23 cellular contexts compared by ENCODE assay signal in the genomic region with DNA sequence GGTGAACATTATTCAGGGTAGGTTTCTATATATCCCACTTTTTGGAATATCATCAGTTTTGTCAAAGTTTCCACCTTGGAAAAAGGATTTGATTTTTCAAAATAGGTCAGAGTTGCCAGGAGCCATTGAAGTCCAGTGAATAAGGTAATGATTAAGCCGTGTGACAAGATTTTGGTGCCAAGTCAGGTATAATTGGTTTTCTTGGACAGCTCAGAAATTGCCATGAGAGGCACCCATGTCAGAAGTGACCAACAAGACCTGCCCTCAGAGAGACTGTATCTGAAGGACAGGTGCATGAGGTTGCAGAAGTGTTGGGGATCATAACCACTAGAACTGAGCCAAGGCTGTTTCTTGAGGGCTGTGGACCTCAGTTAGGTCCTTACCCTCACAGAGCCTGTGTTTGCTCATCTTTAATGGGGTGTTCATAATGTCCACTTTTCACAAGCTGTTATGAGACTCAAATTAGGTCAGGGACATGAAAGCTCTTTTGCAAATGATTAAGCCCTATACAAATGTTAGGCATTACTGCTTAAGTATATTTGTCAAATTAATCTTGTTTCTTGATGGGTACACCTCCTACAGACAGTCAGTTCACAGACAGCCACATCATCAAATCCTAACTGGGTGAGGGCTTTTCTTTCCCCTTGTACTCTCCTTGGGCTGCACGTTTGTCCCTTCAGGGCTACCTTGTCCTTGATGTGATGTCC. TPM values are rescaled to one million over a fixed set of nuclear protein-coding genes. Genes with fewer than 3 reads are reported as not detected.
"Had no signal": no experiment of that assay in that cellular context is flagged by ENCODE, and none has a peak within 500 bp of the region (broad histone marks: within the 10 kb centered on the region; RNA-seq: fewer than 3 reads in every experiment).

No MANE protein-coding gene starts in this region.

- DNase-seq: activated CD4-positive, alpha-beta T cell treated with anti-CD3 and anti-CD28 coated beads, Interleukin-2, amount 10 ng/mL, durations not matched to agents 7 days and 5 days; activated CD4-positive, CD25-positive, alpha-beta regulatory T cell treated with anti-CD3 and anti-CD28 coated beads, Interleukin-2, amount 50 U/mL, for 72 hours; activated CD8-positive, alpha-beta memory T cell treated with anti-CD3 and anti-CD28 coated beads, Interleukin-2, amount 10 ng/mL, durations not matched to agents 7 days and 5 days; activated CD8-positive, alpha-beta T cell treated with anti-CD3 and anti-CD28 coated beads for 36 hours; activated gamma-delta T cell; activated T-cell treated with anti-CD3 and anti-CD28 coated beads for 4 hours; anterior cingulate cortex; erythroblast; foreskin fibroblast; left ventricle myocardium superior; nephron progenitor cell; posterior cingulate gyrus; retina; stimulated activated CD4-positive, alpha-beta T cell treated with anti-CD3 and anti-CD28 coated beads, Interleukin-2, amount 100 ng/mL, for 48 hours; stimulated activated naive CD8-positive, alpha-beta T cell treated with anti-CD3 and anti-CD28 coated beads, Interleukin-15, Interleukin-2, amounts not matched to agents 100 U/mL and 50 U/mL, for 24 hours; upper lobe of right lung; WERI-Rb-1 had no signal

- H3K4me3 ChIP-seq: upper lobe of right lung had no signal

- ATAC-seq: activated CD8-positive, alpha-beta memory T cell treated with anti-CD3 and anti-CD28 coated beads, Interleukin-2, amount 10 ng/mL, durations not matched to agents 7 days and 5 days; activated CD8-positive, alpha-beta T cell treated with anti-CD3 and anti-CD28 coated beads for 36 hours; left ventricle myocardium superior; stimulated activated naive CD8-positive, alpha-beta T cell treated with anti-CD3 and anti-CD28 coated beads, Interleukin-15, Interleukin-2, amounts not matched to agents 100 U/mL and 50 U/mL, for 24 hours; upper lobe of right lung had no signal

- FAIRE-seq: endometrium had no signal

- H3K9me3 ChIP-seq: upper lobe of right lung had no signal

- H3K4me1 ChIP-seq: upper lobe of right lung had no signal

- H3K36me3 ChIP-seq: upper lobe of right lung, WERI-Rb-1 had no signal

- H3K27ac ChIP-seq: upper lobe of right lung, WERI-Rb-1 had no signal

RNA-seq across cellular contexts. Expression of gene CASR, which starts 32.3 kb away (rescaled TPM):
- total RNA-seq: activated CD8-positive, alpha-beta memory T cell treated with anti-CD3 and anti-CD28 coated beads, Interleukin-2, amount 10 ng/mL, durations not matched to agents 7 days and 5 days; activated CD8-positive, alpha-beta T cell treated with anti-CD3 and anti-CD28 coated beads for 36 hours; cardiac septum; chondrocyte; glomerular endothelial cell; left ventricle myocardium superior; myocyte had no signal
- polyA plus RNA-seq: fibroblast of lung had no signal
